Comparison of ENCODE assay signal across 8 cellular contexts in genomic region chr2:204452464-204453023, GRCh38.
A peak's percentile ranks its signal among the peaks of the same experiment; 100 is the strongest.
DNase-seq lines count a peak whose midpoint lies in the region; ATAC-seq, FAIRE-seq and TF ChIP-seq lines count a peak whose summit lies in the region.

No MANE protein-coding gene starts in this region.

- H3K27ac Mint-ChIP-seq in Calu3 (ENCODE audit: unreplicated experiment), result no peak overlapping the region

- no peaks in the 10 kb centered on the region for H3K27me3 ChIP-seq in muscle layer of duodenum (ENCODE audit: low read depth, low read length)

- no TSS peak for BruUV-seq in Calu3 (replicated peaks; lab: Mats Ljungman, UMichigan)

- H3K27me3 Mint-ChIP-seq in Calu3 (ENCODE audit: unreplicated experiment), result no peaks in the 10 kb centered on the region

- intact Hi-C loops in Calu3 (cut with micrococcal nuclease; ENCODE audit: unreplicated experiment), result loop anchor here (5.0 to 10.0 kb wide), 2 partner anchors 172 to 240 kb away; no protein-coding TSS in a partner anchor

- in situ Hi-C loops in GM13977 (cut with MboI; ENCODE audit: low pct_unique_long_range_greater_than_20kb, low sequenced_read_pairs, unreplicated experiment), result no loop called here

- no peaks in the 10 kb centered on the region for H3K36me3 ChIP-seq in muscle layer of duodenum (ENCODE audit: control insufficient read depth in 1 of 2, insufficient read depth in 2 of 2, low read length in 2 of 2)

- CTCF ChIA-PET in Calu3 (lab: Charles Lee), result interaction anchor here (0.8 kb wide), 1 partner anchor 239 kb away, joined by 3 read pairs; no protein-coding TSS in a partner anchor

- no peaks in the 10 kb centered on the region for H3K9me3 Mint-ChIP-seq in Calu3 (ENCODE audit: low read depth, unreplicated experiment)

- H3K4me3 Mint-ChIP-seq in Calu3 (ENCODE audit: low read depth, unreplicated experiment), result no peak overlapping the region

- peak; percentile 72 for FAIRE-seq in endometrium (lab: Jason Lieb, UNC)

- peak overlapping the region; percentile 81 for H3K27ac ChIP-seq in muscle layer of duodenum (ENCODE audit: low read length)

- H3K4me1 Mint-ChIP-seq in Calu3 (ENCODE audit: low read depth, unreplicated experiment), result peaks cover 33% of the 10 kb centered on the region

- TF ChIP-seq CTCF in Calu3 (IDR thresholded peaks at IDR 0.05; ENCODE audit: unreplicated experiment), result no peak
- TF ChIP-seq CTCF in GM13977 (IDR thresholded peaks at IDR 0.05; ENCODE audit: extremely low read depth, insufficient read depth, missing control alignments), result no peak

- no peaks in the 10 kb centered on the region for H3K36me3 Mint-ChIP-seq in Calu3 (ENCODE audit: insufficient read depth, unreplicated experiment)

- peaks cover 7 to 20% of the 10 kb centered on the region in 2 donors for H3K4me1 ChIP-seq in muscle layer of duodenum (ENCODE audit: control insufficient read depth in 1 of 2, insufficient read depth in 2 of 2, low read length in 2 of 2)

- H3K9me3 ChIP-seq in muscle layer of duodenum (ENCODE audit: control insufficient read depth in 1 of 2, low read length in 2 of 2), result no peaks in the 10 kb centered on the region

- ATAC-seq in HG03520 (IDR thresholded peaks at IDR 0.05; ENCODE audit: unreplicated experiment), result no peak
- no peak for ATAC-seq in GM21526 (IDR thresholded peaks at IDR 0.05; ENCODE audit: low FRiP score, unreplicated experiment)
- ATAC-seq in GM21737 (IDR thresholded peaks at IDR 0.05; ENCODE audit: unreplicated experiment), result no peak

- no peak overlapping the region for H3K4me3 ChIP-seq in muscle layer of duodenum (ENCODE audit: low read depth in 1 of 2, low read length in 2 of 2)

- DNase-seq in Calu3 (peak; percentile 63), NCI-H226 (peak; percentile 82), GM13977 (ENCODE audit: low spot score) (no peak)
